1 cellular context compared by ENCODE assay signal in the genomic region with DNA sequence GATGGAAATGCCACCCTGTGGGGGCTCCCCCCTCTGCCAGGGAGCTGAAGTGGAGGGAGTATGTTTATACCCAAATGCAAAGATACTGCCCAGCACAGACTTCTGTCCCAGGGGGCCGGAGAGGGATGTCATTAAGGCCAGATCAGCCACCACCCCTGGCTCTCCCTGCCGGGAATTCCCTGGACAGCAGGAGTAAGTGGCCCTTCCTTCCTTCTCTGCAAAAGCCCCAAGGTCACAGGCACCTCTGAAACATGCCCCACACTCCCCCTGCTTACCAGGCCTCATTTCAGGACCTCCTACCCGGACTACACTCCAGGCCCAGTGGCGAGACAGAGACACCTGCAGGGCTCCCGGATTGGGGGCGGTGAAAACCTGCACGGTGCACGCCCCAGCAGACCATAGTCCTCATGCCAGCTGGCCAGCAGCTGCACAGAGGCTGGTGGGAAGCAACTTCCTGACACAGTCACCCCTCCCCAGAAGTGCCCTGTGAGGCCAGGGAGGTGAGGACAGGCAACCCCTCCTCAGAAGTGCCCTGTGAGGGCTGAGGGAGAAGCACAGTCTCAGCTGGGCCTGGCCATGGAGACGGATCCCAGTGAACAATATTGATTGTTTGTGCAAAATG.
TF ChIP-seq lines count a peak whose summit lies in the region.

No MANE protein-coding gene starts in this region.

TF ChIP-seq in GM23338, 12 proteins besides CTCF, POLR2A, EP300 and RAD21 (continued from another document):
- no peak for TF ChIP-seq CREB1 (CRISPR knock-in tag; IDR thresholded peaks at IDR 0.05; ENCODE audit: low read depth)
- TF ChIP-seq NANOG (IDR thresholded peaks at IDR 0.05; ENCODE audit: borderline replicate concordance) = no peak
- TF ChIP-seq POLR2AphosphoS5 (IDR thresholded peaks at IDR 0.05; ENCODE audit: low read depth) = no peak
- TF ChIP-seq, protein P1, sequence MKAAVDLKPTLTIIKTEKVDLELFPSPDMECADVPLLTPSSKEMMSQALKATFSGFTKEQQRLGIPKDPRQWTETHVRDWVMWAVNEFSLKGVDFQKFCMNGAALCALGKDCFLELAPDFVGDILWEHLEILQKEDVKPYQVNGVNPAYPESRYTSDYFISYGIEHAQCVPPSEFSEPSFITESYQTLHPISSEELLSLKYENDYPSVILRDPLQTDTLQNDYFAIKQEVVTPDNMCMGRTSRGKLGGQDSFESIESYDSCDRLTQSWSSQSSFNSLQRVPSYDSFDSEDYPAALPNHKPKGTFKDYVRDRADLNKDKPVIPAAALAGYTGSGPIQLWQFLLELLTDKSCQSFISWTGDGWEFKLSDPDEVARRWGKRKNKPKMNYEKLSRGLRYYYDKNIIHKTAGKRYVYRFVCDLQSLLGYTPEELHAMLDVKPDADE (IDR thresholded peaks at IDR 0.05) = no peak
- no peak for TF ChIP-seq STAT1 (IDR thresholded peaks at IDR 0.05; ENCODE audit: unreplicated experiment)
- TF ChIP-seq, protein P2, sequence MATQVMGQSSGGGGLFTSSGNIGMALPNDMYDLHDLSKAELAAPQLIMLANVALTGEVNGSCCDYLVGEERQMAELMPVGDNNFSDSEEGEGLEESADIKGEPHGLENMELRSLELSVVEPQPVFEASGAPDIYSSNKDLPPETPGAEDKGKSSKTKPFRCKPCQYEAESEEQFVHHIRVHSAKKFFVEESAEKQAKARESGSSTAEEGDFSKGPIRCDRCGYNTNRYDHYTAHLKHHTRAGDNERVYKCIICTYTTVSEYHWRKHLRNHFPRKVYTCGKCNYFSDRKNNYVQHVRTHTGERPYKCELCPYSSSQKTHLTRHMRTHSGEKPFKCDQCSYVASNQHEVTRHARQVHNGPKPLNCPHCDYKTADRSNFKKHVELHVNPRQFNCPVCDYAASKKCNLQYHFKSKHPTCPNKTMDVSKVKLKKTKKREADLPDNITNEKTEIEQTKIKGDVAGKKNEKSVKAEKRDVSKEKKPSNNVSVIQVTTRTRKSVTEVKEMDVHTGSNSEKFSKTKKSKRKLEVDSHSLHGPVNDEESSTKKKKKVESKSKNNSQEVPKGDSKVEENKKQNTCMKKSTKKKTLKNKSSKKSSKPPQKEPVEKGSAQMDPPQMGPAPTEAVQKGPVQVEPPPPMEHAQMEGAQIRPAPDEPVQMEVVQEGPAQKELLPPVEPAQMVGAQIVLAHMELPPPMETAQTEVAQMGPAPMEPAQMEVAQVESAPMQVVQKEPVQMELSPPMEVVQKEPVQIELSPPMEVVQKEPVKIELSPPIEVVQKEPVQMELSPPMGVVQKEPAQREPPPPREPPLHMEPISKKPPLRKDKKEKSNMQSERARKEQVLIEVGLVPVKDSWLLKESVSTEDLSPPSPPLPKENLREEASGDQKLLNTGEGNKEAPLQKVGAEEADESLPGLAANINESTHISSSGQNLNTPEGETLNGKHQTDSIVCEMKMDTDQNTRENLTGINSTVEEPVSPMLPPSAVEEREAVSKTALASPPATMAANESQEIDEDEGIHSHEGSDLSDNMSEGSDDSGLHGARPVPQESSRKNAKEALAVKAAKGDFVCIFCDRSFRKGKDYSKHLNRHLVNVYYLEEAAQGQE (IDR thresholded peaks at IDR 0.05; ENCODE audit: unreplicated experiment) = no peak
- no peak for TF ChIP-seq ZNF331 (CRISPR knock-in tag; IDR thresholded peaks at IDR 0.05; ENCODE audit: low read depth)
TF ChIP-seq in GM23338: peak in this region for 0.
